9 cellular contexts compared by ENCODE assay signal in genomic region chr2:64213607-64214275, GRCh38.
DNase-seq lines count a peak whose midpoint lies in the region; ATAC-seq and TF ChIP-seq lines count a peak whose summit lies in the region.
"Had no signal": no experiment of that assay in that cellular context is flagged by ENCODE, and none has a peak within 500 bp of the region (broad histone marks: within the 10 kb centered on the region; RNA-seq: fewer than 3 reads in every experiment).

No MANE protein-coding gene starts in this region.

- no peak overlapping the region for H3K9ac ChIP-seq in skeletal muscle tissue (ENCODE audit: low read depth in 1 of 3, low read length in 3 of 3)

- H3K4me1 Mint-ChIP-seq in activated naive CD8-positive, alpha-beta T cell (ENCODE audit: low read depth), result peaks cover 60% of the 10 kb centered on the region

- peak; percentile 42 for ATAC-seq in HG03103 (IDR thresholded peaks at IDR 0.05; ENCODE audit: low read depth, unreplicated experiment)

- H3K9me3 Mint-ChIP-seq in activated naive CD8-positive, alpha-beta T cell (ENCODE audit: low read depth), result no peaks in the 10 kb centered on the region
- H3K9me3 Mint-ChIP-seq: neural crest cell had no signal

- H3K27ac Mint-ChIP-seq in activated naive CD8-positive, alpha-beta T cell, result peak overlapping the region; percentile 96

- no peak overlapping the region for H3K4me3 ChIP-seq in skeletal muscle tissue (ENCODE audit: low read length in 3 of 3)

- peak overlapping the region; percentile 23 for H3K27ac ChIP-seq in skeletal muscle tissue (ENCODE audit: low read depth, low read length)

- no peaks in the 10 kb centered on the region for H3K36me3 ChIP-seq in skeletal muscle tissue (ENCODE audit: control insufficient read depth in 3 of 3, insufficient read depth in 3 of 3, low read length in 3 of 3)

- DNase-seq in stimulated activated CD4-positive, alpha-beta T cell treated with anti-CD3 and anti-CD28 coated beads, Interleukin-15, amount 100 ng/mL, for 24 hours, result peak; percentile 24
- no peak for DNase-seq in stimulated activated CD4-positive, alpha-beta T cell treated with anti-CD3 and anti-CD28 coated beads, Interleukin-4, amount 100 ng/mL, for 4 hours
- DNase-seq in GM20000 (ENCODE audit: low spot score) (no peak), T-helper 9 cell (no peak)
- no peak for DNase-seq in NK-92 treated with Interleukin-12 subunit alpha and Interleukin-12 subunit beta, amount 100 ng/mL, for 24 hours (lab: John Stamatoyannopoulos, UW)

- H3K9me3 ChIP-seq in skeletal muscle tissue (ENCODE audit: control insufficient read depth in 3 of 3, low read length in 3 of 3), result no peaks in the 10 kb centered on the region

- H3K36me3 Mint-ChIP-seq in activated naive CD8-positive, alpha-beta T cell, result peaks cover 7% of the 10 kb centered on the region

- H3K4me1 ChIP-seq in skeletal muscle tissue (ENCODE audit: control insufficient read depth in 3 of 3, insufficient read depth in 3 of 3, low read length in 3 of 3), result peaks cover 4 to 17% (median 10%) of the 10 kb centered on the region in 3 donors

- H3K4me3 Mint-ChIP-seq in activated naive CD8-positive, alpha-beta T cell, result peak overlapping the region; percentile 77
- H3K4me3 Mint-ChIP-seq: neural crest cell had no signal

- H3K27me3 Mint-ChIP-seq in activated naive CD8-positive, alpha-beta T cell, result no peaks in the 10 kb centered on the region

- H3K27me3 ChIP-seq in skeletal muscle tissue (ENCODE audit: control insufficient read depth in 3 of 3, insufficient read depth in 3 of 3, low read length in 3 of 3), result no peaks in the 10 kb centered on the region

- no peak for TF ChIP-seq CTCF in GM20000 (IDR thresholded peaks at IDR 0.05; ENCODE audit: extremely low read depth, missing control alignments)
